In the genomic region with DNA sequence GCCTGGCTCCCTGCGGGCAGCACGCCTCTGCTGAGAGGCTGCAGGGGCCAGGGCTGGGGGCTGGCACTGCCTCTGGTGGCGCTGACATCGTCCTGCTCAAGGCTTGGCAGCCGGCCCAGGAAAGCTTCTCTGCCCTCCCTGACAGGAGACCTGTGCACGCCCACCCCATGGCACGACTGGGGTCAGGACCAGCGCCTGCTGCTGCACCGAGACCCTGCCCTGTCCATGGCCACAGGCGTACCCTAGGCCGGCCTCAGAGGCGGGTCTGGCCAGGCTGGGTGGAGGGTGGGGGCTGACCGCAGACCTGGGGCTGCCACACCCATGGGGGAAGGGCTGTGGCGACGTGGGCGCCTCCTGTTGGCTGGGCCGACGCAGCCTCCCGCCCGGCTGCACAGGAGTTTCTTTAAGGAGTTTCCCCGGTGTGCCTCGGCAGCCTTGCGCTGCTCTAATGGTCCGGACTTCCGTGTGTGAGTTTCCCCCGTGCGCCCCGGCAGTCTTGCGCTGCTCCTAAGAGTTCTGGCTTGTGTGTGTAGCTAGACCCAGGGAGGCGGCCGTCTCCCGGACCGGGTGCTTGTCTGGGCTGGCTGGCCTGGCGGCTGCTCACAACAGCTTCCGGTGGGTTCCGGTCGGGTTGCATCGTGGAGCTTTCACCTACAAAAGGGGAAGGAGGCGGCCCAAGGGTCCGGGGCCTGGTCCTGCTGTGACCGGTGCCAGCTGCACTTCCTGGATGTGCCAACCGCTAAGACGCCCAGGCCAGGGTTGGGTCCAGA, we compare ENCODE assay signal across 8 cellular contexts. TPM values are rescaled to one million over a fixed set of nuclear protein-coding genes. Genes with fewer than 3 reads are reported as not detected.
DNase-seq lines count a peak whose midpoint lies in the region; ATAC-seq and TF ChIP-seq lines count a peak whose summit lies in the region.

No MANE protein-coding gene starts in this region.

- no peaks in the 10 kb centered on the region for H3K36me3 Mint-ChIP-seq in naive B cell

- no peaks in the 10 kb centered on the region for H3K9me3 Mint-ChIP-seq in naive B cell
- H3K9me3 Mint-ChIP-seq in stimulated activated naive CD8-positive, alpha-beta T cell treated with anti-CD3 and anti-CD28 coated beads, Interleukin-15, amount 100 ng/mL, for 72 hours, result no peaks in the 10 kb centered on the region

- DNase-seq in NCI-H2227 treated with DMSO at 0.1 percent for 48 hours (lab: John Stamatoyannopoulos, UW), result peak; percentile 30
- DNase-seq in activated CD8-positive, alpha-beta memory T cell treated with anti-CD3 and anti-CD28 coated beads, Interleukin-2, amount 50 U/mL, for 1 hour (ENCODE audit: extremely low read depth), result peak; percentile 59
- DNase-seq in erythroblast (lab: John Stamatoyannopoulos, UW), result peak; percentile 90 to 93
- peak; percentile 97 for DNase-seq in naive B cell
- DNase-seq in stimulated activated naive CD8-positive, alpha-beta T cell treated with anti-CD3 and anti-CD28 coated beads, Interleukin-15, amount 100 ng/mL, for 72 hours, result peak; percentile 77 to 80
- no peak for DNase-seq in occipital lobe (lab: John Stamatoyannopoulos, UW)

- ATAC-seq in HG02642 (IDR thresholded peaks at IDR 0.05; ENCODE audit: poor library complexity, unreplicated experiment) (peak; percentile 44), naive B cell (ENCODE audit: low read depth in 2 of 2) (peak; percentile 56 to 59)
- peak; percentile 57 for ATAC-seq in stimulated activated naive CD8-positive, alpha-beta T cell treated with anti-CD3 and anti-CD28 coated beads, Interleukin-15, amount 100 ng/mL, for 72 hours

- peak overlapping the region; percentile 100 for H3K27ac Mint-ChIP-seq in naive B cell
- peak overlapping the region; percentile 81 to 97 for H3K27ac Mint-ChIP-seq in stimulated activated naive CD8-positive, alpha-beta T cell treated with anti-CD3 and anti-CD28 coated beads, Interleukin-15, amount 100 ng/mL, for 72 hours

- H3K4me3 Mint-ChIP-seq in naive B cell, result peak overlapping the region; percentile 77 to 96 (median 89)
- peak overlapping the region; percentile 89 to 96 for H3K4me3 Mint-ChIP-seq in stimulated activated naive CD8-positive, alpha-beta T cell treated with anti-CD3 and anti-CD28 coated beads, Interleukin-15, amount 100 ng/mL, for 72 hours

- no peaks in the 10 kb centered on the region for H3K27me3 Mint-ChIP-seq in naive B cell
- H3K27me3 Mint-ChIP-seq in stimulated activated naive CD8-positive, alpha-beta T cell treated with anti-CD3 and anti-CD28 coated beads, Interleukin-15, amount 100 ng/mL, for 72 hours, result no peaks in the 10 kb centered on the region

- peaks cover 40 to 65% (median 64%) of the 10 kb centered on the region in 3 donors for H3K4me1 Mint-ChIP-seq in naive B cell
- peaks cover 82% of the 10 kb centered on the region for H3K4me1 Mint-ChIP-seq in stimulated activated naive CD8-positive, alpha-beta T cell treated with anti-CD3 and anti-CD28 coated beads, Interleukin-15, amount 100 ng/mL, for 72 hours

- peak; percentile 53 for TF ChIP-seq POLR2A in erythroblast (IDR thresholded peaks at IDR 0.05; ENCODE audit: low read length)

- peak; percentile 46 for TF ChIP-seq CTCF in GM12873 (IDR thresholded peaks at IDR 0.05; ENCODE audit: insufficient read depth, low read depth, low read length, missing control alignments)

RNA-seq across cellular contexts. Expression of gene TRABD, which starts 4.7 kb away (rescaled TPM):
- 10 to 100 TPM in 5 of 6 donors, 1 to 10 TPM in 1; 9.4 to 22.6 (median 15.1) TPM for polyA plus RNA-seq in naive B cell (ENCODE audit: low read depth in 6 of 6)
- 3.0 TPM for total RNA-seq in occipital lobe

RNA-seq across cellular contexts. Expression of gene SELENOO, which starts 10.4 kb away (rescaled TPM):
- 1 to 10 TPM; 2.9 to 6.8 (median 5.2) TPM for polyA plus RNA-seq in naive B cell (ENCODE audit: low read depth in 6 of 6)
- 7.8 TPM for total RNA-seq in occipital lobe

RNA-seq across cellular contexts. Expression of gene PANX2, which starts 19.8 kb away (rescaled TPM):
- polyA plus RNA-seq in naive B cell (ENCODE audit: low read depth in 6 of 6), result under 1 TPM in 1 of 6 donors, not detected in 5; 0.08 TPM
- 3.1 TPM for total RNA-seq in occipital lobe

RNA-seq across cellular contexts. Expression of gene TUBGCP6, which starts 54.5 kb away (rescaled TPM):
- 10 to 100 TPM; 11.6 to 23.2 (median 14.2) TPM for polyA plus RNA-seq in naive B cell (ENCODE audit: low read depth in 6 of 6)
- total RNA-seq in occipital lobe, result 34.0 TPM
